1 cellular context compared by ENCODE assay signal in the genomic region with DNA sequence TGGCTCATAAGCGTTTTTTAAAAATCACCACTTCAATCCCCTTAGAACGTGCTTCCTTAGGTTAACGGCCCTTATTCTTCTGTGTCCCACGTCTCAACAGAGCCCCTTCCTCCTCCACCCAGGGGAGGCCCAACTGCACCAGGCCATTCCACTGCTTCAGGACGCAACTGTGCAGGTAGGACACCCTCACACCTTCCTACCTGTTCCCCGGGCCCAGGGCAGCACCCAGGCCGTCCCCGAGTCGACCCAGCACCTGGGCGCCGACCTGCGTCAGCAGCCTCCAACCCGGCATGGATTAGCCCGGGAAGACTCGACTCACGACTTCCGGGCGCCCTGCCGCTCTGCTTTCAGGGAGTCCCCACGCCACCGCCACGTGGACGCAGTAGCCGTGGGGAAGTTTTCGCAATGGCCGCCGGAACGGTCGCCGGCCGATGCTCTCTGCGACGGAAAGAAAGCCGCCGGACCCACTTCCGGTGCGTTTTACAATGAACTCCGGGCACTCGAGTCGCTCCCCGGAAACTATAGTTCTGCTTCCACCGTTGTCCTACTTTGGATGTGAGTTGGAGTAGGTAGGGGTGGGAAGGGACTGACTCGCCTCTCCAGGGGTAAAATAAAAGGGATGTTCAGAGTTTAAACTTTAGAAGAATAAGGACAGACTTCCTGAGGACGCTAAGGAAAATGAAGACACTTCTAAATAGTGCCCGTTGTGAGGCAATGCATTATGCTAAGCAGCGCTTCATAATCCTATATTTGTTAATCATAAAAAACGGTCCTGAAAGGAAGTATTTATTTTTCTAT.
TF ChIP-seq lines count a peak whose summit lies in the region.

A gene (minus strand): TSS at position 442 of the 798 bp plus-strand sequence. CDS start 150 bp downstream, at position 292.

TF ChIP-seq in HepG2, 621 proteins besides CTCF, POLR2A, EP300 and RAD21 (continued from another document and continues in another):
- TF ChIP-seq, protein P1, sequence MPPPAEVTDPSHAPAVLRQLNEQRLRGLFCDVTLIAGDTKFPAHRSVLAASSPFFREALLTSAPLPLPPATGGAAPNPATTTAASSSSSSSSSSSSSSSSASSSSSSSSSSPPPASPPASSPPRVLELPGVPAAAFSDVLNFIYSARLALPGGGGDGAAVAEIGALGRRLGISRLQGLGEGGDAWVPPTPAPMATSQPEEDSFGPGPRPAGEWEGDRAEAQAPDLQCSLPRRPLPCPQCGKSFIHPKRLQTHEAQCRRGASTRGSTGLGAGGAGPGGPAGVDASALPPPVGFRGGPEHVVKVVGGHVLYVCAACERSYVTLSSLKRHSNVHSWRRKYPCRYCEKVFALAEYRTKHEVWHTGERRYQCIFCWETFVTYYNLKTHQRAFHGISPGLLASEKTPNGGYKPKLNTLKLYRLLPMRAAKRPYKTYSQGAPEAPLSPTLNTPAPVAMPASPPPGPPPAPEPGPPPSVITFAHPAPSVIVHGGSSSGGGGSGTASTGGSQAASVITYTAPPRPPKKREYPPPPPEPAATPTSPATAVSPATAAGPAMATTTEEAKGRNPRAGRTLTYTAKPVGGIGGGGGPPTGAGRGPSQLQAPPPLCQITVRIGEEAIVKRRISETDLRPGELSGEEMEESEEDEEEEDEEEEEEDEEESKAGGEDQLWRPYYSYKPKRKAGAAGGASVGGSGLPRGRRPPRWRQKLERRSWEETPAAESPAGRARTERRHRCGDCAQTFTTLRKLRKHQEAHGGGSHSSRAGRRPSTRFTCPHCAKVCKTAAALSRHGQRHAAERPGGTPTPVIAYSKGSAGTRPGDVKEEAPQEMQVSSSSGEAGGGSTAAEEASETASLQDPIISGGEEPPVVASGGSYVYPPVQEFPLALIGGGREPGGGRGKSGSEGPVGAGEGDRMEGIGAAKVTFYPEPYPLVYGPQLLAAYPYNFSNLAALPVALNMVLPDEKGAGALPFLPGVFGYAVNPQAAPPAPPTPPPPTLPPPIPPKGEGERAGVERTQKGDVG (CRISPR knock-in tag; IDR thresholded peaks at IDR 0.05; ENCODE audit: borderline replicate concordance) = peak; percentile 79; the same call in 1 of the 2 replicates
- TF ChIP-seq ZNF570 (CRISPR knock-in tag; IDR thresholded peaks at IDR 0.05; ENCODE audit: borderline replicate concordance) (peak; percentile 75; the same call in 1 of the 2 replicates), ZNF20 (CRISPR knock-in tag; IDR thresholded peaks at IDR 0.05) (no peak; the same call in 1 of the 2 replicates), RBM22 (optimal IDR thresholded peaks at IDR 0.05; ENCODE audit: low read length) (peak; percentile 61), ZNF282 (IDR thresholded peaks at IDR 0.05; ENCODE audit: partially characterized antibody) (no peak), ZFP36L1 (CRISPR knock-in tag; IDR thresholded peaks at IDR 0.05) (peak; percentile 69), ZNF451 (CRISPR knock-in tag; IDR thresholded peaks at IDR 0.05) (peak; percentile 94), ZBTB42 (CRISPR knock-in tag; IDR thresholded peaks at IDR 0.05) (peak; percentile 79; the same call in 1 of the 2 replicates), MIER2 (CRISPR knock-in tag; IDR thresholded peaks at IDR 0.05) (peak; percentile 86), ZMYM2 (CRISPR knock-in tag; IDR thresholded peaks at IDR 0.05) (no peak), ZNF768 (CRISPR knock-in tag; IDR thresholded peaks at IDR 0.05) (peak; percentile 81), HMG20B (CRISPR knock-in tag; conservative IDR thresholded peaks at IDR 0.05) (peak; percentile 70; the same call in 1 of the 2 replicates), ZNF883 (CRISPR knock-in tag; IDR thresholded peaks at IDR 0.05; ENCODE audit: not compliant biosample characterization) (peak; percentile 98), FIP1L1 (IDR thresholded peaks at IDR 0.05; ENCODE audit: borderline replicate concordance, insufficient read depth, low read depth, low read length) (no peak), ZFP36L2 (CRISPR knock-in tag; IDR thresholded peaks at IDR 0.05) (peak; percentile 77; the same call in 1 of the 2 replicates), MED1 (CRISPR knock-in tag; IDR thresholded peaks at IDR 0.05) (peak; percentile 85), ZNF788 (CRISPR knock-in tag; IDR thresholded peaks at IDR 0.05; ENCODE audit: borderline replicate concordance) (peak; percentile 98), NFKB2 (CRISPR knock-in tag; IDR thresholded peaks at IDR 0.05; ENCODE audit: borderline replicate concordance) (peak; percentile 100), ZNF772 (CRISPR knock-in tag; IDR thresholded peaks at IDR 0.05) (peak; percentile 94; the same call in 1 of the 2 replicates), ZNF619 (CRISPR knock-in tag; IDR thresholded peaks at IDR 0.05) (peak; percentile 95; the same call in 1 of the 2 replicates), ZNF572 (CRISPR knock-in tag; IDR thresholded peaks at IDR 0.05) (peak; percentile 98), ZIK1 (CRISPR knock-in tag; IDR thresholded peaks at IDR 0.05; ENCODE audit: borderline replicate concordance, low read depth) (peak; percentile 94), ARNT (IDR thresholded peaks at IDR 0.05) (no peak), ZNF160 (CRISPR knock-in tag; IDR thresholded peaks at IDR 0.05) (peak; percentile 80; the same call in 1 of the 2 replicates), ZNF644 (CRISPR knock-in tag; IDR thresholded peaks at IDR 0.05; ENCODE audit: low read depth) (peak; percentile 25; the same call in 1 of the 2 replicates), ATM (IDR thresholded peaks at IDR 0.05; ENCODE audit: borderline replicate concordance) (no peak), GFI1 (CRISPR knock-in tag; IDR thresholded peaks at IDR 0.05; ENCODE audit: borderline replicate concordance) (no peak; the same call in 1 of the 2 replicates), ZZZ3 (CRISPR knock-in tag; IDR thresholded peaks at IDR 0.05; ENCODE audit: borderline replicate concordance) (peak; percentile 81; the same call in 1 of the 2 replicates), CEBPG (CRISPR knock-in tag; IDR thresholded peaks at IDR 0.05) (peak; percentile 87), FOXK2 (IDR thresholded peaks at IDR 0.05) (no peak), ZC3H13 (CRISPR knock-in tag; IDR thresholded peaks at IDR 0.05) (peak; percentile 89; the same call in 1 of the 2 replicates), ETV5 (CRISPR knock-in tag; IDR thresholded peaks at IDR 0.05; ENCODE audit: borderline replicate concordance) (peak; percentile 91), MIXL1 (CRISPR knock-in tag; IDR thresholded peaks at IDR 0.05) (peak; percentile 84), HMG20A (CRISPR knock-in tag; IDR thresholded peaks at IDR 0.05; ENCODE audit: borderline replicate concordance) (peak; percentile 45; the same call in 1 of the 2 replicates)
- TF ChIP-seq, protein P2, sequence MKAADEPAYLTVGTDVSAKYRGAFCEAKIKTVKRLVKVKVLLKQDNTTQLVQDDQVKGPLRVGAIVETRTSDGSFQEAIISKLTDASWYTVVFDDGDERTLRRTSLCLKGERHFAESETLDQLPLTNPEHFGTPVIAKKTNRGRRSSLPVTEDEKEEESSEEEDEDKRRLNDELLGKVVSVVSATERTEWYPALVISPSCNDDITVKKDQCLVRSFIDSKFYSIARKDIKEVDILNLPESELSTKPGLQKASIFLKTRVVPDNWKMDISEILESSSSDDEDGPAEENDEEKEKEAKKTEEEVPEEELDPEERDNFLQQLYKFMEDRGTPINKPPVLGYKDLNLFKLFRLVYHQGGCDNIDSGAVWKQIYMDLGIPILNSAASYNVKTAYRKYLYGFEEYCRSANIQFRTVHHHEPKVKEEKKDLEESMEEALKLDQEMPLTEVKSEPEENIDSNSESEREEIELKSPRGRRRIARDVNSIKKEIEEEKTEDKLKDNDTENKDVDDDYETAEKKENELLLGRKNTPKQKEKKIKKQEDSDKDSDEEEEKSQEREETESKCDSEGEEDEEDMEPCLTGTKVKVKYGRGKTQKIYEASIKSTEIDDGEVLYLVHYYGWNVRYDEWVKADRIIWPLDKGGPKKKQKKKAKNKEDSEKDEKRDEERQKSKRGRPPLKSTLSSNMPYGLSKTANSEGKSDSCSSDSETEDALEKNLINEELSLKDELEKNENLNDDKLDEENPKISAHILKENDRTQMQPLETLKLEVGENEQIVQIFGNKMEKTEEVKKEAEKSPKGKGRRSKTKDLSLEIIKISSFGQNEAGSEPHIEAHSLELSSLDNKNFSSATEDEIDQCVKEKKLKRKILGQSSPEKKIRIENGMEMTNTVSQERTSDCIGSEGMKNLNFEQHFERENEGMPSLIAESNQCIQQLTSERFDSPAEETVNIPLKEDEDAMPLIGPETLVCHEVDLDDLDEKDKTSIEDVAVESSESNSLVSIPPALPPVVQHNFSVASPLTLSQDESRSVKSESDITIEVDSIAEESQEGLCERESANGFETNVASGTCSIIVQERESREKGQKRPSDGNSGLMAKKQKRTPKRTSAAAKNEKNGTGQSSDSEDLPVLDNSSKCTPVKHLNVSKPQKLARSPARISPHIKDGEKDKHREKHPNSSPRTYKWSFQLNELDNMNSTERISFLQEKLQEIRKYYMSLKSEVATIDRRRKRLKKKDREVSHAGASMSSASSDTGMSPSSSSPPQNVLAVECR (CRISPR knock-in tag; IDR thresholded peaks at IDR 0.05; ENCODE audit: borderline replicate concordance) = peak; percentile 97
- TF ChIP-seq, protein P3, sequence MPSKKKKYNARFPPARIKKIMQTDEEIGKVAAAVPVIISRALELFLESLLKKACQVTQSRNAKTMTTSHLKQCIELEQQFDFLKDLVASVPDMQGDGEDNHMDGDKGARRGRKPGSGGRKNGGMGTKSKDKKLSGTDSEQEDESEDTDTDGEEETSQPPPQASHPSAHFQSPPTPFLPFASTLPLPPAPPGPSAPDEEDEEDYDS (CRISPR knock-in tag; IDR thresholded peaks at IDR 0.05) = peak; percentile 73; the same call in 1 of the 2 replicates
- TF ChIP-seq, protein P4, sequence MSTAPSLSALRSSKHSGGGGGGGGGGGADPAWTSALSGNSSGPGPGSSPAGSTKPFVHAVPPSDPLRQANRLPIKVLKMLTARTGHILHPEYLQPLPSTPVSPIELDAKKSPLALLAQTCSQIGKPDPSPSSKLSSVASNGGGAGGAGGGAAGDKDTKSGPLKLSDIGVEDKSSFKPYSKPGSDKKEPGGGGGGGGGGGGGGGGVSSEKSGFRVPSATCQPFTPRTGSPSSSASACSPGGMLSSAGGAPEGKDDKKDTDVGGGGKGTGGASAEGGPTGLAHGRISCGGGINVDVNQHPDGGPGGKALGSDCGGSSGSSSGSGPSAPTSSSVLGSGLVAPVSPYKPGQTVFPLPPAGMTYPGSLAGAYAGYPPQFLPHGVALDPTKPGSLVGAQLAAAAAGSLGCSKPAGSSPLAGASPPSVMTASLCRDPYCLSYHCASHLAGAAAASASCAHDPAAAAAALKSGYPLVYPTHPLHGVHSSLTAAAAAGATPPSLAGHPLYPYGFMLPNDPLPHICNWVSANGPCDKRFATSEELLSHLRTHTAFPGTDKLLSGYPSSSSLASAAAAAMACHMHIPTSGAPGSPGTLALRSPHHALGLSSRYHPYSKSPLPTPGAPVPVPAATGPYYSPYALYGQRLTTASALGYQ (CRISPR knock-in tag; IDR thresholded peaks at IDR 0.05) = peak; percentile 90
- TF ChIP-seq, protein P5, sequence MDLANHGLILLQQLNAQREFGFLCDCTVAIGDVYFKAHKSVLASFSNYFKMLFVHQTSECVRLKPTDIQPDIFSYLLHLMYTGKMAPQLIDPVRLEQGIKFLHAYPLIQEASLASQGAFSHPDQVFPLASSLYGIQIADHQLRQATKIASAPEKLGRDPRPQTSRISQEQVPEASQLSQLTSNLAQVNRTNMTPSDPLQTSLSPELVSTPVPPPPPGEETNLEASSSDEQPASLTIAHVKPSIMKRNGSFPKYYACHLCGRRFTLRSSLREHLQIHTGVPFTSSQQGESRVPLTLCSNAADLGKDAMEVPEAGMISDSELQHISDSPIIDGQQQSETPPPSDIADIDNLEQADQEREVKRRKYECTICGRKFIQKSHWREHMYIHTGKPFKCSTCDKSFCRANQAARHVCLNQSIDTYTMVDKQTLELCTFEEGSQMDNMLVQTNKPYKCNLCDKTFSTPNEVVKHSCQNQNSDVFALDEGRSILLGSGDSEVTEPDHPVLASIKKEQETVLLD (CRISPR knock-in tag; IDR thresholded peaks at IDR 0.05; ENCODE audit: low read depth) = peak; percentile 69; the same call in 1 of the 2 replicates
- TF ChIP-seq, protein P6, sequence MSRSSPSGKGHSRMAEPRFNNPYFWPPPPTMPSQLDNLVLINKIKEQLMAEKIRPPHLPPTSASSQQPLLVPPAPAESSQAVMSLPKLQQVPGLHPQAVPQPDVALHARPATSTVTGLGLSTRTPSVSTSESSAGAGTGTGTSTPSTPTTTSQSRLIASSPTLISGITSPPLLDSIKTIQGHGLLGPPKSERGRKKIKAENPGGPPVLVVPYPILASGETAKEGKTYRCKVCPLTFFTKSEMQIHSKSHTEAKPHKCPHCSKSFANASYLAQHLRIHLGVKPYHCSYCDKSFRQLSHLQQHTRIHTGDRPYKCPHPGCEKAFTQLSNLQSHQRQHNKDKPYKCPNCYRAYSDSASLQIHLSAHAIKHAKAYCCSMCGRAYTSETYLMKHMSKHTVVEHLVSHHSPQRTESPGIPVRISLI (CRISPR knock-in tag; IDR thresholded peaks at IDR 0.05; ENCODE audit: borderline replicate concordance) = peak; percentile 33; the same call in 1 of the 2 replicates
- TF ChIP-seq, protein P7, sequence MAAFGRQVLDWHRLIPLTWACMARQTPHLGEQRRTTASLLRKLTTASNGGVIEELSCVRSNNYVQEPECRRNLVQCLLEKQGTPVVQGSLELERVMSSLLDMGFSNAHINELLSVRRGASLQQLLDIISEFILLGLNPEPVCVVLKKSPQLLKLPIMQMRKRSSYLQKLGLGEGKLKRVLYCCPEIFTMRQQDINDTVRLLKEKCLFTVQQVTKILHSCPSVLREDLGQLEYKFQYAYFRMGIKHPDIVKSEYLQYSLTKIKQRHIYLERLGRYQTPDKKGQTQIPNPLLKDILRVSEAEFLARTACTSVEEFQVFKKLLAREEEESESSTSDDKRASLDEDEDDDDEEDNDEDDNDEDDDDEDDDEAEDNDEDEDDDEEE (CRISPR knock-in tag; IDR thresholded peaks at IDR 0.05) = peak; percentile 88
- TF ChIP-seq, protein P8, sequence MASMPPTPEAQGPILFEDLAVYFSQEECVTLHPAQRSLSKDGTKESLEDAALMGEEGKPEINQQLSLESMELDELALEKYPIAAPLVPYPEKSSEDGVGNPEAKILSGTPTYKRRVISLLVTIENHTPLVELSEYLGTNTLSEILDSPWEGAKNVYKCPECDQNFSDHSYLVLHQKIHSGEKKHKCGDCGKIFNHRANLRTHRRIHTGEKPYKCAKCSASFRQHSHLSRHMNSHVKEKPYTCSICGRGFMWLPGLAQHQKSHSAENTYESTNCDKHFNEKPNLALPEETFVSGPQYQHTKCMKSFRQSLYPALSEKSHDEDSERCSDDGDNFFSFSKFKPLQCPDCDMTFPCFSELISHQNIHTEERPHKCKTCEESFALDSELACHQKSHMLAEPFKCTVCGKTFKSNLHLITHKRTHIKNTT (CRISPR knock-in tag; IDR thresholded peaks at IDR 0.05) = no peak
- TF ChIP-seq, protein P9, sequence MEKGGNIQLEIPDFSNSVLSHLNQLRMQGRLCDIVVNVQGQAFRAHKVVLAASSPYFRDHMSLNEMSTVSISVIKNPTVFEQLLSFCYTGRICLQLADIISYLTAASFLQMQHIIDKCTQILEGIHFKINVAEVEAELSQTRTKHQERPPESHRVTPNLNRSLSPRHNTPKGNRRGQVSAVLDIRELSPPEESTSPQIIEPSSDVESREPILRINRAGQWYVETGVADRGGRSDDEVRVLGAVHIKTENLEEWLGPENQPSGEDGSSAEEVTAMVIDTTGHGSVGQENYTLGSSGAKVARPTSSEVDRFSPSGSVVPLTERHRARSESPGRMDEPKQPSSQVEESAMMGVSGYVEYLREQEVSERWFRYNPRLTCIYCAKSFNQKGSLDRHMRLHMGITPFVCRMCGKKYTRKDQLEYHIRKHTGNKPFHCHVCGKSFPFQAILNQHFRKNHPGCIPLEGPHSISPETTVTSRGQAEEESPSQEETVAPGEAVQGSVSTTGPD (CRISPR knock-in tag; IDR thresholded peaks at IDR 0.05) = no peak; the same call in 1 of the 2 replicates
